Comparison of ENCODE assay signal across 22 cellular contexts in the genomic region with DNA sequence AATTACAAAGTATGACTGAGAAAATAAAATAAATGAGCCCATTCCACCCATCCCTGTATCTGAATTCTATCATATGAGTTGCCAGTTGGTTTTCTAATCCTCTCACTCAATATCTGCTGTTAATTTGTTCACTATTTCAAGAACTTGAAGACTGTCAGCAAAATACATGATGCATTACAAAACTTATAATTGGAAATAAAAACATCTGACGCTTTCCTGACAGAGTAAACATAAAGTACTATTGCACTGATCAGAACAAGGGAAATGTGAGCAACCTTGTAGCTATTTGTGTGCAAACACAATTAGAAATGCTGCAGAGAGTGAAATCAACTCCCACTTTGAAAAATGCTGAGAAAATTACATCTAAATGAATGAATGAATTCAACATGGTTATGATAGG.
A peak's percentile ranks its signal among the peaks of the same experiment; 100 is the strongest.
DNase-seq lines count a peak whose midpoint lies in the region; ATAC-seq and TF ChIP-seq lines count a peak whose summit lies in the region.
"Had no signal": no experiment of that assay in that cellular context is flagged by ENCODE, and none has a peak within 500 bp of the region (broad histone marks: within the 10 kb centered on the region; RNA-seq: fewer than 3 reads in every experiment).

No MANE protein-coding gene starts in this region.

- DNase-seq in Calu3: no peak
- DNase-seq in left lobe of liver (ENCODE audit: low spot score): no peak
- no peak for DNase-seq in psoas muscle
- no peak for DNase-seq in GM10266 (ENCODE audit: extremely low spot score)
- no peak for DNase-seq in immature natural killer cell
- DNase-seq: activated CD4-positive, alpha-beta T cell treated with anti-CD3 and anti-CD28 coated beads, Interleukin-2, amount 10 ng/mL, durations not matched to agents 24 days and 14 days; activated effector memory CD4-positive, alpha-beta T cell treated with Interleukin-2 at 50 U/mL for 16 hours; CD4-positive, CD25-positive, alpha-beta regulatory T cell; DND-41; GF-D8; GM23248; left ventricle myocardium superior; mesendoderm; NCI-H1694; stimulated activated naive CD4-positive, alpha-beta T cell; WERI-Rb-1 had no signal

- H3K27ac ChIP-seq in psoas muscle: peak overlapping the region; percentile 13
- H3K27ac ChIP-seq: GM23248, SJSA1, WERI-Rb-1 had no signal

- ATAC-seq in left lobe of liver: peak; percentile 16
- ATAC-seq in psoas muscle: no peak
- no peak for ATAC-seq in activated CD4-positive, CD25-positive, alpha-beta regulatory T cell treated with anti-CD3 and anti-CD28 coated beads, Interleukin-2, amount 50 U/mL, for 24 hours
- no peak for ATAC-seq in GM18502 (IDR thresholded peaks at IDR 0.05; ENCODE audit: poor library complexity, unreplicated experiment)
- ATAC-seq: activated naive CD4-positive, alpha-beta T cell treated with anti-CD3 and anti-CD28 coated beads, Interleukin-2, amount 50 U/mL, for 72 hours had no signal

- H3K36me3 Mint-ChIP-seq in Calu3 (ENCODE audit: insufficient read depth, unreplicated experiment) (no peaks in the 10 kb centered on the region), brain (peaks cover 17% of the 10 kb centered on the region), immature natural killer cell (peaks cover 0 to 4% (median 0%) of the 10 kb centered on the region in 3 donors)
- H3K36me3 Mint-ChIP-seq: activated naive CD4-positive, alpha-beta T cell treated with anti-CD3 and anti-CD28 coated beads, Interleukin-2, amount 50 U/mL, for 72 hours; CD4-positive, CD25-positive, alpha-beta regulatory T cell had no signal

- H3K27ac Mint-ChIP-seq in Calu3 (ENCODE audit: unreplicated experiment) (peak overlapping the region; percentile 22), brain (peak overlapping the region; percentile 64 to 90 (median 85)), immature natural killer cell (no peak overlapping the region)
- H3K27ac Mint-ChIP-seq: activated CD4-positive, alpha-beta T cell treated with anti-CD3 and anti-CD28 coated beads, Interleukin-2, amount 10 ng/mL, durations not matched to agents 24 days and 14 days; activated naive CD4-positive, alpha-beta T cell treated with anti-CD3 and anti-CD28 coated beads, Interleukin-2, amount 50 U/mL, for 72 hours; CD4-positive, CD25-positive, alpha-beta regulatory T cell had no signal

- H3K9me3 ChIP-seq in psoas muscle: no peaks in the 10 kb centered on the region
- H3K9me3 ChIP-seq: SJSA1 had no signal

- peaks cover 30% of the 10 kb centered on the region for H3K4me1 ChIP-seq in psoas muscle
- H3K4me1 ChIP-seq: SJSA1 had no signal

- no peak overlapping the region for H3K4me3 ChIP-seq in psoas muscle
- H3K4me3 ChIP-seq: GM23248, SJSA1, skin epidermis had no signal

- TF ChIP-seq CTCF in Calu3 (IDR thresholded peaks at IDR 0.05; ENCODE audit: unreplicated experiment) (no peak), brain (conservative IDR thresholded peaks at IDR 0.05) (no peak), psoas muscle (IDR thresholded peaks at IDR 0.05) (no peak), GM10266 (IDR thresholded peaks at IDR 0.05; ENCODE audit: control insufficient read depth, insufficient read depth, low read depth, missing control alignments) (no peak)

- CTCF ChIA-PET in Calu3 (lab: Charles Lee): no interaction called here

- peak overlapping the region; percentile 53 for H3K4me3 Mint-ChIP-seq in Calu3 (ENCODE audit: low read depth, unreplicated experiment)
- H3K4me3 Mint-ChIP-seq in brain: peak overlapping the region in 4 of 5 experiments; percentile 18 to 67 (median 61)
- no peak overlapping the region for H3K4me3 Mint-ChIP-seq in immature natural killer cell
- H3K4me3 Mint-ChIP-seq: activated CD4-positive, alpha-beta T cell treated with anti-CD3 and anti-CD28 coated beads, Interleukin-2, amount 10 ng/mL, durations not matched to agents 24 days and 14 days; CD4-positive, CD25-positive, alpha-beta regulatory T cell had no signal

- H3K36me3 ChIP-seq in psoas muscle (ENCODE audit: insufficient read depth in 1 of 2, low read depth in 1 of 2): no peaks in the 10 kb centered on the region
- H3K36me3 ChIP-seq: SJSA1 had no signal

- peaks cover 21% of the 10 kb centered on the region for H3K4me1 Mint-ChIP-seq in Calu3 (ENCODE audit: low read depth, unreplicated experiment)
- H3K4me1 Mint-ChIP-seq in brain: peaks cover 41% of the 10 kb centered on the region
- no peaks in the 10 kb centered on the region for H3K4me1 Mint-ChIP-seq in immature natural killer cell
- H3K4me1 Mint-ChIP-seq: activated CD4-positive, alpha-beta T cell treated with anti-CD3 and anti-CD28 coated beads, Interleukin-2, amount 10 ng/mL, durations not matched to agents 24 days and 14 days; CD4-positive, CD25-positive, alpha-beta regulatory T cell had no signal

- peaks cover 3% of the 10 kb centered on the region for H3K9me3 Mint-ChIP-seq in Calu3 (ENCODE audit: low read depth, unreplicated experiment)
- H3K9me3 Mint-ChIP-seq in brain: no peaks in the 10 kb centered on the region
- H3K9me3 Mint-ChIP-seq in immature natural killer cell: no peaks in the 10 kb centered on the region
- H3K9me3 Mint-ChIP-seq: activated CD4-positive, alpha-beta T cell treated with anti-CD3 and anti-CD28 coated beads, Interleukin-2, amount 10 ng/mL, durations not matched to agents 24 days and 14 days; activated naive CD4-positive, alpha-beta T cell treated with anti-CD3 and anti-CD28 coated beads, Interleukin-2, amount 50 U/mL, for 72 hours had no signal

- no TSS peak for BruUV-seq in Calu3 (replicated peaks; lab: Mats Ljungman, UMichigan)

- WGBS in psoas muscle, 3 donors: 29 to 69% (median 44%) methylated on average over 1 of the region's 1 CpG

- intact Hi-C loops in Calu3 (cut with micrococcal nuclease; ENCODE audit: unreplicated experiment) (no loop called here), psoas muscle (cut with DNase I) (loop anchor here (5.0 to 10.0 kb wide), 2 partner anchors 93 to 96 kb away; partner anchors contain the start of gene MPPED2 (in 1 of the 2))

- no peaks in the 10 kb centered on the region for H3K27me3 ChIP-seq in psoas muscle (ENCODE audit: insufficient read depth in 3 of 3, low read length in 2 of 3)
- H3K27me3 ChIP-seq: SJSA1 had no signal

- H3K27me3 Mint-ChIP-seq in Calu3 (ENCODE audit: unreplicated experiment): peaks cover 13% of the 10 kb centered on the region
- no peaks in the 10 kb centered on the region for H3K27me3 Mint-ChIP-seq in brain
- peaks cover 0 to 6% (median 4%) of the 10 kb centered on the region in 3 donors for H3K27me3 Mint-ChIP-seq in immature natural killer cell (ENCODE audit: low read depth in 3 of 3)
- H3K27me3 Mint-ChIP-seq: activated CD4-positive, alpha-beta T cell treated with anti-CD3 and anti-CD28 coated beads, Interleukin-2, amount 10 ng/mL, durations not matched to agents 24 days and 14 days had no signal

Comparison
In these comparisons a context has a peak if more than half of its experiments do, and no peak if none do; other contexts are left out.
1. H3K27ac Mint-ChIP-seq: peak in Calu3 (single experiment) and brain (5 of 5); none in immature natural killer cell (0 of 6).
2. H3K4me3 Mint-ChIP-seq: peak in Calu3 (single experiment) and brain (4 of 5); none in immature natural killer cell (0 of 5).